In the genomic region with DNA sequence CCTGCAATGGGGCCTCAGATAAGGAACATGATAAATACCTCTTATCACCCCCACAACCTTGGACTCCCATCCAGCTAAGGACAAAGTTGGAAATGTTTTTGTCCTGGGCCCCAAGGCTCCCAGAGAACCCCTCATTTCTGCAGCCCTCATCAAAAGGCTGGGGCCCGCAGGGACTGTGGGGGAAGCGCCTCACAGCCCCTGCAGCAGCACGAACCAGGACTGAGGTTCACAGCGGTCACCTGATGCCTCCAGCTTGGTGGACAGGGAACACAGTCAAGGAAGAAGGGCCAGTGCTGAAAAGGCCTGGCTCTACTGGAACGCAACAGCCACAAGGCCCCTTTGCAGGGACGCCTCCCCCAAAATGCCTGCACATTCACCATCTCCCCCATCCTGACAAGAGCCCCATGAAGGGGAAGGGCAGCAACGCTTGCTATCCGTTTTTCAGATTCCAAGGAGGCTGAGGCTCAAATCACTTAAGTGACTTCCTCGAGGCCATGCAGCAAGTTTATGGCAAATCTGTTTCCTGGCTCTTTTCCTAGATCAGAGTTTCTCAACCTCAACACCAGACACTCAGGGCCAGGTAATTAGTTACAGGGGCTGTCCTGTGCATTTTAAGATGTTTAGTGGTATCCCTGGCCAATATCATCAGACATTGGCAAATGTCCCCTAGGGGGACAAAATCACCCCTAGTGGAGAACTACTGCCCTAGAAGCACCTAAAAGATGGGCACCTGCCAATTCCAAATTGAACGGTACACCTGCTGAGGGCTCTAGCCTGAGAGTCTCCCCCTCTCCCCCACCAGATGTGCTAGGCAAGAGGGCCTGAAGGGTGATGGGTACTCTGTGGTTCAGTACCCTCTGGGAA, we compare ENCODE assay signal across 14 cellular contexts. TPM values are rescaled to one million over a fixed set of nuclear protein-coding genes. Genes with fewer than 3 reads are reported as not detected.
DNase-seq lines count a peak whose midpoint lies in the region; ATAC-seq and TF ChIP-seq lines count a peak whose summit lies in the region.
"Had no signal": no experiment of that assay in that cellular context is flagged by ENCODE, and none has a peak within 500 bp of the region (broad histone marks: within the 10 kb centered on the region; RNA-seq: fewer than 3 reads in every experiment).

No MANE protein-coding gene starts in this region.

- H3K27me3 ChIP-seq in heart left ventricle (no peaks in the 10 kb centered on the region), WERI-Rb-1 (ENCODE audit: insufficient read depth, low read depth, severe bottlenecking) (no peaks in the 10 kb centered on the region), upper lobe of left lung (no peaks in the 10 kb centered on the region)

- H3K27ac ChIP-seq in heart left ventricle (peak overlapping the region in 11 of 12 donors; percentile 41 to 89 (median 75)), WERI-Rb-1 (no peak overlapping the region), upper lobe of left lung (peak overlapping the region; percentile 65 to 90 (median 82))

- WGBS in heart left ventricle, 4 donors, result 54 to 65% (median 61%) methylated on average over 10 of the region's 10 CpGs
- WGBS in upper lobe of left lung, 2 donors, result 71 to 77% methylated on average over 9 to 10 of the region's 10 CpGs

- H3K4me3 ChIP-seq in heart left ventricle (no peak overlapping the region), WERI-Rb-1 (ENCODE audit: low read depth, low read length) (no peak overlapping the region), upper lobe of left lung (no peak overlapping the region)

- H3K9me3 ChIP-seq in heart left ventricle, result no peaks in the 10 kb centered on the region
- H3K9me3 ChIP-seq in WERI-Rb-1 (ENCODE audit: severe bottlenecking), result no peaks in the 10 kb centered on the region
- no peaks in the 10 kb centered on the region for H3K9me3 ChIP-seq in upper lobe of left lung

- DNase-seq in heart left ventricle (no peak), left cardiac atrium (no peak), WERI-Rb-1 (no peak), medulla oblongata (ENCODE audit: extremely low spot score) (peak; percentile 30), upper lobe of left lung (no peak), cerebellar cortex (ENCODE audit: low spot score) (no peak)
- no peak for DNase-seq in stimulated activated CD4-positive, alpha-beta T cell treated with anti-CD3 and anti-CD28 coated beads, Interleukin-4, amount 100 ng/mL, for 24 hours
- DNase-seq: ACHN; amniotic stem cell; NCI-H187 treated with DMSO at 0.1 percent for 48 hours; nephron progenitor cell; stimulated activated naive CD4-positive, alpha-beta T cell; T-helper 9 cell had no signal

- peaks cover 22 to 100% (median 71%) of the 10 kb centered on the region in 12 donors for H3K4me1 ChIP-seq in heart left ventricle
- H3K4me1 ChIP-seq in upper lobe of left lung, result peaks cover 40 to 75% (median 59%) of the 10 kb centered on the region in 4 donors

- ATAC-seq in heart left ventricle (no peak), left cardiac atrium (no peak), upper lobe of left lung (ENCODE audit: low FRiP score in 2 of 2) (no peak), HG02852 (IDR thresholded peaks at IDR 0.05; ENCODE audit: unreplicated experiment) (no peak)

- no peak for TF ChIP-seq EP300 in upper lobe of left lung (IDR thresholded peaks at IDR 0.05)

- intact Hi-C loops in heart left ventricle (cut with DNase I), result no loop called here
- intact Hi-C loops in left cardiac atrium (cut with DNase I), result no loop called here

- TF ChIP-seq CTCF in heart left ventricle (IDR thresholded peaks at IDR 0.05), result no peak
- 0 out of 2 replicates have a peak, but pooled peaks have one; percentile 1 for TF ChIP-seq CTCF in WERI-Rb-1 (IDR thresholded peaks at IDR 0.05; ENCODE audit: low read depth, low read length)
- TF ChIP-seq CTCF in upper lobe of left lung (IDR thresholded peaks at IDR 0.05), result no peak

- TF ChIP-seq POLR2A in heart left ventricle (IDR thresholded peaks at IDR 0.05), result no peak
- no peak for TF ChIP-seq POLR2A in upper lobe of left lung (IDR thresholded peaks at IDR 0.05)

- H3K36me3 ChIP-seq in heart left ventricle, result no peaks in the 10 kb centered on the region
- no peaks in the 10 kb centered on the region for H3K36me3 ChIP-seq in WERI-Rb-1
- H3K36me3 ChIP-seq in upper lobe of left lung, result no peaks in the 10 kb centered on the region

RNA-seq across cellular contexts. Expression of a gene that starts 10.5 kb away (rescaled TPM):
- 10 to 100 TPM; 26.2 to 47.2 (median 41.1) TPM for total RNA-seq in heart left ventricle
- polyA plus RNA-seq in heart left ventricle, result 10 to 100 TPM; 37.7 to 40.1 TPM
- total RNA-seq in left cardiac atrium, result 10 to 100 TPM; 33.3 to 34.6 TPM
- 10 to 100 TPM; 20.2 to 46.0 (median 27.3) TPM for total RNA-seq in upper lobe of left lung

RNA-seq across cellular contexts. Expression of a gene that starts 22.3 kb away (rescaled TPM):
- total RNA-seq in heart left ventricle (not detected), left cardiac atrium (not detected), upper lobe of left lung (1,000 to 10,000 TPM in 2 of 6 donors, 100 to 1,000 TPM in 4; 241 to 4,380 (median 659) TPM)
- polyA plus RNA-seq in heart left ventricle, result 1 to 10 TPM in 1 of 2 donors, not detected in 1; 1.1 TPM

RNA-seq across cellular contexts. Expression of a gene that starts 54.8 kb away (rescaled TPM):
- total RNA-seq in heart left ventricle, result 1 to 10 TPM; 3.8 to 6.8 (median 5.1) TPM
- 1 to 10 TPM; 3.2 to 5.7 TPM for polyA plus RNA-seq in heart left ventricle
- 1 to 10 TPM; 4.0 to 5.2 TPM for total RNA-seq in left cardiac atrium
- 10 to 100 TPM in 1 of 6 donors, 1 to 10 TPM in 5; 4.1 to 26.2 (median 6.8) TPM for total RNA-seq in upper lobe of left lung

RNA-seq across cellular contexts. Expression of a gene that starts 55.7 kb away (rescaled TPM):
- total RNA-seq in heart left ventricle (1 to 10 TPM; 1.1 to 3.7 (median 1.9) TPM), left cardiac atrium (1 to 10 TPM; 2.1 to 3.1 TPM), upper lobe of left lung (100 to 1,000 TPM in 1 of 6 donors, 10 to 100 TPM in 4, 1 to 10 TPM in 1; 9.3 to 133 (median 14.6) TPM)
- polyA plus RNA-seq in heart left ventricle, result 1 to 10 TPM; 1.9 to 3.9 TPM

Comparison
In these comparisons a context has a peak if more than half of its experiments do, and no peak if none do; other contexts are left out.
1. RNA of a gene that starts 22.3 kb away (total RNA-seq): 241 to 4,380 TPM in upper lobe of left lung; not detected in heart left ventricle and not detected in left cardiac atrium; every median in the first group is over 100 times any median in the second.